In the genomic region with DNA sequence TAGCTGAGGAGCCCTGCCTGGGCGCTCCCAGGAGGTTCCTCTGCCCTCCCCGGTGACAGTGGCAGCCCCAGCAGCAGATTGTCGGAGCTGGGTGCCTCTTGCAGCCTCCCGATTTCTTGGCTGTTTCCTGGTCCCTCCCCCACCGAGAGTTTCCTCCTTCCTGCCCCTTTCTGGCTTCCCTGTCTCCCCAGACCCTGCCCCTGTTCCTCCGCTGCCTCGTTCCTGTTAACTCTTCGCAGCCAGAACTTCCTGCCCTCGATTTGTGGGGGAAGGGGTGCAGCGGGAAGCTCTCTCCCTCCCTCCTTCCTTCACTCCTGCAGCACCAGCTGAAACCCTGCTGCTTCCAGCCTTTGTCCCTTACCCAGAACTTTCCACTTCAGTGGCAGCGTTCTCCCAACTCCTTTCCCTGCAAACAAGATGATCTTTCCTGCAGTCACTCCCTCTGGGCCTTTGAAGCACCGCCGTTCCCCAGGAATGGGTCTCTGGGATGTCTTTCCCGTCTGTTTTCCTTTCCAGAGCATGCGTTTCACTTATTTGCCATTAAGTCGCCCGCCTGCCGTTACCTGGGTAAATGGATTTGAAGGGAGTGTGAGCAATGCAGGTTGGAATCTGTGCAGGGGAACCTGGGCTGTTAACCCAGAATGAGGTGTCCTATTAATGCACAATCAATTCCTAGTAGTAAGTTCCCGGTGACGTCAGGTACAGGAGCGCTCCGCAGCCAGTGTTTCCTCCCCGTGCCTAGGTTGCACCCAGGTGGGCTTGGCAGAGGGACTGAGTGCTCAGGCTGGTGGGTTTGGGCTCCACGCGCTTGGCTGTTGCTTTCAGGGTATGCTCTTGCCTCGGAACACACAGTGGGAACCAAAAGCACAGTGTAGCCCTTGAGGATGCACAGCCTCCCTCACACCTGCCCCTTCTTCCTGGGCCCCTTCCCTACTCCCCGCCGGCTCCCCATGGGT, we compare ENCODE assay signal across 8 cellular contexts. TPM values are rescaled to one million over a fixed set of nuclear protein-coding genes. Genes with fewer than 3 reads are reported as not detected.
DNase-seq lines count a peak whose midpoint lies in the region; ATAC-seq lines count a peak whose summit lies in the region.

No MANE protein-coding gene starts in this region.

- ATAC-seq in stimulated activated effector memory CD8-positive, alpha-beta T cell treated with anti-CD3 and anti-CD28 coated beads, Interleukin-12 subunit alpha, Interleukin-12 subunit beta, amount 100 ng/mL, for 72 hours: no peak

- peak overlapping the region; percentile 98 for H3K27ac Mint-ChIP-seq in stimulated activated effector memory CD8-positive, alpha-beta T cell treated with anti-CD3 and anti-CD28 coated beads, Interleukin-12 subunit alpha, Interleukin-12 subunit beta, amount 100 ng/mL, for 72 hours

- peaks cover 89% of the 10 kb centered on the region for H3K4me1 Mint-ChIP-seq in stimulated activated effector memory CD8-positive, alpha-beta T cell treated with anti-CD3 and anti-CD28 coated beads, Interleukin-12 subunit alpha, Interleukin-12 subunit beta, amount 100 ng/mL, for 72 hours

- peak overlapping the region; percentile 98 for H3K4me3 Mint-ChIP-seq in stimulated activated effector memory CD8-positive, alpha-beta T cell treated with anti-CD3 and anti-CD28 coated beads, Interleukin-12 subunit alpha, Interleukin-12 subunit beta, amount 100 ng/mL, for 72 hours

- H3K27ac ChIP-seq in angular gyrus (ENCODE audit: low read depth, low read length): peak overlapping the region; percentile 83

- DNase-seq in AML-193 (lab: John Stamatoyannopoulos, UW) (peak; percentile 78 to 81), KG1 (lab: John Stamatoyannopoulos, UW) (peak; percentile 82), iPS-NIHi7 (ENCODE audit: extremely low spot score) (peak; percentile 76), NCI-H1417 (lab: John Stamatoyannopoulos, UW) (no peak), A172 (ENCODE audit: low spot score) (no peak), DMS 273 (lab: John Stamatoyannopoulos, UW; ENCODE audit: unreplicated experiment) (no peak)
- DNase-seq in stimulated activated effector memory CD8-positive, alpha-beta T cell treated with anti-CD3 and anti-CD28 coated beads, Interleukin-12 subunit alpha, Interleukin-12 subunit beta, amount 100 ng/mL, for 72 hours (ENCODE audit: low spot score in 2 of 2): no peak

- H3K36me3 Mint-ChIP-seq in stimulated activated effector memory CD8-positive, alpha-beta T cell treated with anti-CD3 and anti-CD28 coated beads, Interleukin-12 subunit alpha, Interleukin-12 subunit beta, amount 100 ng/mL, for 72 hours: peaks cover 94% of the 10 kb centered on the region

- H3K9me3 Mint-ChIP-seq in stimulated activated effector memory CD8-positive, alpha-beta T cell treated with anti-CD3 and anti-CD28 coated beads, Interleukin-12 subunit alpha, Interleukin-12 subunit beta, amount 100 ng/mL, for 72 hours: no peaks in the 10 kb centered on the region

RNA-seq across cellular contexts. Expression of a gene that starts 4.3 kb away (rescaled TPM):
- total RNA-seq in A172 (2014; rRNA removed; shearing (Covaris generic)): 40.3 and 44.6 TPM in 2 replicates

RNA-seq across cellular contexts. Expression of a gene that starts 18.6 kb away (rescaled TPM):
- total RNA-seq in A172 (2014; rRNA removed; shearing (Covaris generic)): 25.4 and 51.8 TPM in 2 replicates

RNA-seq across cellular contexts. Expression of a gene that starts 32.8 kb away (rescaled TPM):
- 3.2 and 10.0 TPM in 2 replicates for total RNA-seq in A172 (2014; rRNA removed; shearing (Covaris generic))

Comparison
In these comparisons a context has a peak if more than half of its experiments do, and no peak if none do; other contexts are left out.
1. DNase-seq: peak in AML-193 (2 of 2), KG1 (single experiment) and iPS-NIHi7 (single experiment); none in stimulated activated effector memory CD8-positive, alpha-beta T cell treated with anti-CD3 and anti-CD28 coated beads, Interleukin-12 subunit alpha, Interleukin-12 subunit beta, amount 100 ng/mL, for 72 hours (0 of 2), NCI-H1417 (0 of 3), A172 (single experiment) and DMS 273 (single experiment).